Comparison of ENCODE assay signal across 1 cellular context in the genomic region with DNA sequence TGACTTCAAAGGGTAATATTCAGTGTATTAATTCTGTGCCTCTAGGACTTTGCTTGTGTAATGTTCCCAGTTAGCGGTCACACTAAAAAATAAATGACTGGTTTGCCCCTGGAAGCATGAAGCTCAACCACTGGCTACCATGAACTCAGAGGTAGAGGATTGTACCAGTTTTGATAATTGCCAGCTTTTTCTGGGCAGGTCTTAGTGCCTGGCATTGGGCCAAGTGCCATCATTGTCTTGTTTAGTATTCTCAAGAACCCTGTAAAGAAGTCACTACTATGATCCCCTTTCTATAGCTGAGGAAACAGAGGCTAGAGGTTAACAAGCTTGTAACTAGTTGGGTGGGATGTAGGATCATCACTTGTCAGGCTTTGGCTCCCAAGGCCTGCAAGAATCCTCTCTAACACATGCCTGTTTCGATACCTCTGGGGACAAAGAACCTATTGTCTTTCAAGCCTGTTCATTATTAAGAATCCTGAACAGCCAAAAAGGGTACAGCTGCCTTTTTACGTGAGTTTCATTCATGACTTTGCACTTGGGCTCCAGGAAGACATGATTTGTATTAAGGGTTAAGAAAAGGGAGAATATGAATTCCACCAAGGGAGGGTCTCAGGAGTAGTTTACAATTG.
A peak's percentile ranks its signal among the peaks of the same experiment; 100 is the strongest.
TF ChIP-seq lines count a peak whose summit lies in the region.

No MANE protein-coding gene starts in this region.

TF ChIP-seq in HepG2, 621 proteins besides CTCF, POLR2A, EP300 and RAD21 (continued from another document):
- TF ChIP-seq, protein P1, sequence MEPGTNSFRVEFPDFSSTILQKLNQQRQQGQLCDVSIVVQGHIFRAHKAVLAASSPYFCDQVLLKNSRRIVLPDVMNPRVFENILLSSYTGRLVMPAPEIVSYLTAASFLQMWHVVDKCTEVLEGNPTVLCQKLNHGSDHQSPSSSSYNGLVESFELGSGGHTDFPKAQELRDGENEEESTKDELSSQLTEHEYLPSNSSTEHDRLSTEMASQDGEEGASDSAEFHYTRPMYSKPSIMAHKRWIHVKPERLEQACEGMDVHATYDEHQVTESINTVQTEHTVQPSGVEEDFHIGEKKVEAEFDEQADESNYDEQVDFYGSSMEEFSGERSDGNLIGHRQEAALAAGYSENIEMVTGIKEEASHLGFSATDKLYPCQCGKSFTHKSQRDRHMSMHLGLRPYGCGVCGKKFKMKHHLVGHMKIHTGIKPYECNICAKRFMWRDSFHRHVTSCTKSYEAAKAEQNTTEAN (CRISPR knock-in tag; conservative IDR thresholded peaks at IDR 0.05) = no peak
- TF ChIP-seq LCORL (IDR thresholded peaks at IDR 0.05) = peak; percentile 56; the same call in 1 of the 2 replicates
- no peak for TF ChIP-seq LCORL (CRISPR knock-in tag; IDR thresholded peaks at IDR 0.05)
- no peak for TF ChIP-seq SOX13 (IDR thresholded peaks at IDR 0.05)
- peak in 1 of 2 experiments; percentile 28; a peak in 1 of 4 replicates for TF ChIP-seq SOX13 (CRISPR knock-in tag; conservative IDR thresholded peaks at IDR 0.05 in 1 of 2, IDR thresholded peaks at IDR 0.05 in 1 of 2)
- TF ChIP-seq SOX5 (CRISPR knock-in tag; IDR thresholded peaks at IDR 0.05; ENCODE audit: borderline replicate concordance) = peak; percentile 31; the same call in 1 of the 2 replicates
